Comparison of ENCODE assay signal across 12 cellular contexts in the genomic region with DNA sequence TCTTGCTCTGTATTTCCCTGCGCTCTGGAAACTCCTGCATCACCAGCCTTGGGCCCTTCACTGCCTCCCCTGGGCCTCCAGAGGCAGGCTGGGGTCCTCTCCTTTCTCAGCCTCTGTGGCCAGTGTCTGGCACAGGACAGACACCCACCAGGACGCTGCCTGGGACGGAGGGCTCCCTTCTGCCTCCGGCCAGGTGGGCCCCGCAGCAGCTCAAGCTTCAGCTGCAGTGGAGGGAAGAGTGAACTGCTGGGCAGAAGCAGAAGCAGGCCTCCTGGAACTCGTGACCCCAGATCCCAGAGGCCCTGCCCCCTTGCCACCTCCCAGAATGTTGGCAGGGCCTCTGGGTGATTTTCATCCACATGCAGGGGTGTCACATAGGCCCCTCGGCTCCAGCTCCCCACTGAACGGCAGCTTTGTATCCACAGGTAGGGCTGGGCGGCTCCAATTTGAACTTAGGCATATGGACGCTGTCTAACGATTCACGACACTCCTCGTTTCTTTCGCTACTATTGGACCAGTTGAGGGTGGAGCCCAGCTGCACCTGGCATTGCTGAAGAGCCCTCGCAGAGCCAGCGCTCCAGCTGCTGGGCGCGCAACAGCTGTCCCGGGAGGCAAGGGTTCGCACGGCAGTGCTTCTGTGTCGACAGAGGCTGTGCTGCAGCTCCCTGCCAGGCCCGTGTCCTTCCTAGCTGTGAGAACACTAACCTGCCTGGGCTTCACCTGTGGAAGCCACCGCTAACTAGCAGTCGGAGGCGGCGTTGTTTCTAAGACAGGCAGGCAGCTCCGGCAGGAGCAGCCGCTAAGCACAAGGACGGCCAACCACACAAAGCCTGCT. TPM values are rescaled to one million over a fixed set of nuclear protein-coding genes. Genes with fewer than 3 reads are reported as not detected.
DNase-seq lines count a peak whose midpoint lies in the region; ATAC-seq, FAIRE-seq and TF ChIP-seq lines count a peak whose summit lies in the region.
"Had no signal": no experiment of that assay in that cellular context is flagged by ENCODE, and none has a peak within 500 bp of the region (broad histone marks: within the 10 kb centered on the region; RNA-seq: fewer than 3 reads in every experiment).

No MANE protein-coding gene starts in this region.

- H3K9me3 ChIP-seq in A673 (ENCODE audit: low read depth, low read length, poor library complexity, severe bottlenecking) (no peaks in the 10 kb centered on the region), DOHH2 (ENCODE audit: control insufficient read depth, insufficient read depth, low read length) (no peaks in the 10 kb centered on the region; the same call in 1 of the 2 replicates), H1 (ENCODE audit: insufficient read depth in 2 of 2, low read depth in 1 of 2, low read length in 1 of 2) (no peaks in the 10 kb centered on the region)

- CTCF ChIA-PET in A673 (lab: Charles Lee): no interaction called here
- CTCF ChIA-PET in H1 (lab: Charles Lee; ENCODE audit: partially characterized antibody): interaction anchor here (0.7 to 10.9 kb wide), 11 partner anchors 18 to 158 kb away, joined by 3 to 117 read pairs (median 4); partner anchors contain the start of gene GPR146

- no peak overlapping the region for H3K56ac ChIP-seq in H1 (replicated peaks; ENCODE audit: insufficient read length, low read depth, low read length)

- no peak overlapping the region for H3K23ac ChIP-seq in H1 (ENCODE audit: insufficient read length)

- TF ChIP-seq POLR2A in H1 (IDR thresholded peaks at IDR 0.05; ENCODE audit: control extremely low read depth in 1 of 2, low read depth in 2 of 2, low read length in 2 of 2): no peak

- peaks cover 86% of the 10 kb centered on the region for H3K79me2 ChIP-seq in DOHH2 (ENCODE audit: control insufficient read depth, low read length)
- peaks cover 0 to 6% of the 10 kb centered on the region in 2 experiments; a peak in 2 of 4 replicates for H3K79me2 ChIP-seq in H1 (ENCODE audit: control insufficient read depth in 1 of 2, insufficient read depth in 2 of 2, low read length in 2 of 2)

- TF ChIP-seq EP300 in H1 (IDR thresholded peaks at IDR 0.05; ENCODE audit: borderline replicate concordance in 1 of 2, low read depth in 2 of 2, low read length in 2 of 2): no peak

- H3K14ac ChIP-seq in H1 (ENCODE audit: insufficient read length): no peak overlapping the region

- H2BK5ac ChIP-seq in H1 (ENCODE audit: low read depth, low read length): no peak overlapping the region

- H3K4ac ChIP-seq in H1 (replicated peaks; ENCODE audit: insufficient read length, low read depth, low read length): no peak overlapping the region

- H3K79me1 ChIP-seq in H1 (ENCODE audit: low read depth, low read length): peaks cover 2% of the 10 kb centered on the region

- no peak for TF ChIP-seq RAD21 in H1 (IDR thresholded peaks at IDR 0.05 in 1 of 2, conservative IDR thresholded peaks at IDR 0.05 in 1 of 2; ENCODE audit: low read depth in 2 of 2, low read length in 2 of 2)

- no peak overlapping the region for H2BK15ac ChIP-seq in H1 (ENCODE audit: low read length)

- FAIRE-seq in H1 (lab: Jason Lieb, UNC): no peak

- no peak overlapping the region for H2AFZ ChIP-seq in H1 (ENCODE audit: low read length)

- H3K27ac ChIP-seq in A673 (ENCODE audit: low read depth, low read length, poor library complexity, severe bottlenecking): no peak overlapping the region
- H3K27ac ChIP-seq in DOHH2 (ENCODE audit: low read depth, low read length): peak overlapping the region; percentile 98
- peak overlapping the region; percentile 41; the same call in 1 of the 2 replicates for H3K27ac ChIP-seq in H1 (ENCODE audit: low read depth, low read length)

- H2BK120ac ChIP-seq in H1 (replicated peaks; ENCODE audit: low read depth, low read length): no peak overlapping the region

- H3K36me3 ChIP-seq in A673 (ENCODE audit: insufficient read depth, low read length, poor library complexity, severe bottlenecking) (peaks cover 15% of the 10 kb centered on the region), DOHH2 (ENCODE audit: control insufficient read depth, low read length) (peaks cover 61% of the 10 kb centered on the region), H1 (ENCODE audit: control insufficient read depth in 2 of 4, insufficient read depth in 4 of 4, low read length in 3 of 4) (no peaks in the 10 kb centered on the region; a peak in 1 of 8 replicates), H7 (replicated peaks; ENCODE audit: control insufficient read depth, insufficient read depth, low read length) (no peaks in the 10 kb centered on the region; the same call in 1 of the 2 replicates)

- TF ChIP-seq CTCF in A673 (conservative IDR thresholded peaks at IDR 0.05; ENCODE audit: low read depth, low read length): no peak
- TF ChIP-seq CTCF in DOHH2 (IDR thresholded peaks at IDR 0.05; ENCODE audit: low read depth, low read length, poor library complexity, severe bottlenecking): no peak
- TF ChIP-seq CTCF in H1 (IDR thresholded peaks at IDR 0.05; ENCODE audit: control extremely low read depth in 1 of 3, insufficient read depth in 1 of 3, low read depth in 1 of 3, low read length in 3 of 3): no peak

- H4K20me1 ChIP-seq in DOHH2 (ENCODE audit: control insufficient read depth, insufficient read depth, low read depth, low read length) (peaks cover 15% of the 10 kb centered on the region), H1 (replicated peaks in 1 of 2; ENCODE audit: control insufficient read depth in 1 of 2, insufficient read depth in 2 of 2, low read length in 2 of 2) (peaks cover 9 to 19% of the 10 kb centered on the region in 2 experiments)

- H3K4me2 ChIP-seq in DOHH2 (ENCODE audit: low read length): peak overlapping the region; percentile 89
- no peak overlapping the region for H3K4me2 ChIP-seq in H1 (ENCODE audit: insufficient read depth in 1 of 2, low read depth in 2 of 2, low read length in 2 of 2)

- ATAC-seq in HG02642 (IDR thresholded peaks at IDR 0.05; ENCODE audit: poor library complexity, unreplicated experiment) (no peak), HG02852 (IDR thresholded peaks at IDR 0.05; ENCODE audit: unreplicated experiment) (no peak)

- WGBS in H1 (ENCODE audit: extremely low coverage in 1 of 2, insufficient coverage in 1 of 2, insufficient read length in 1 of 2, insufficient replicate concordance in 2 of 2, low coverage in 1 of 2, low lambda C conversion rate in 2 of 2, missing lambda C conversion rate in 1 of 2), 2 experiments: 94% methylated on average over 30 of the region's 30 CpGs; no CpG with 5 or more reads in 1 of the 2 experiments

- no peak overlapping the region for H2BK20ac ChIP-seq in H1 (ENCODE audit: low read length)

- no peak overlapping the region for H3K9ac ChIP-seq in H1 (replicated peaks in 1 of 4; ENCODE audit: extremely low read depth in 1 of 4, low read depth in 3 of 4, low read length in 3 of 4)

- H3K4me3 ChIP-seq in A673 (ENCODE audit: low read depth, low read length, poor library complexity, severe bottlenecking) (no peak overlapping the region), DOHH2 (ENCODE audit: low read length) (peak overlapping the region; percentile 91), H1 (ENCODE audit: extremely low read depth in 1 of 4, insufficient read depth in 2 of 4, low read depth in 3 of 4, low read length in 4 of 4) (no peak overlapping the region), H7 (ENCODE audit: insufficient read depth, low read depth, low read length) (no peak overlapping the region)

- H3K18ac ChIP-seq in H1 (ENCODE audit: extremely low read depth, low read length): no peak overlapping the region

- H3K4me1 ChIP-seq in A673 (ENCODE audit: insufficient read depth, low read length, poor library complexity, severe bottlenecking) (peaks cover 18% of the 10 kb centered on the region), DOHH2 (ENCODE audit: control insufficient read depth, low read length) (peaks cover 91% of the 10 kb centered on the region), H1 (replicated peaks in 1 of 4; ENCODE audit: control insufficient read depth in 3 of 4, insufficient read depth in 4 of 4, low read length in 3 of 4) (peaks cover 0 to 9% (median 3%) of the 10 kb centered on the region in 4 experiments; a peak in 5 of 7 replicates)

- H3K23me2 ChIP-seq in H1 (ENCODE audit: low read depth, low read length): peaks cover 12% of the 10 kb centered on the region; the same call in 1 of the 2 replicates

- H3K9me2 ChIP-seq in DOHH2 (replicated peaks; ENCODE audit: control insufficient read depth, low read length): no peaks in the 10 kb centered on the region

- H4K5ac ChIP-seq in H1 (ENCODE audit: insufficient read length, low read depth, low read length): no peak overlapping the region

- H2BK12ac ChIP-seq in H1 (ENCODE audit: low read depth, low read length): no peak overlapping the region

- no peak for DNase-seq in A673 (ENCODE audit: low spot score)
- peak; percentile 84 for DNase-seq in NCI-H345 treated with DMSO at 0.1 percent for 48 hours (lab: John Stamatoyannopoulos, UW; ENCODE audit: unreplicated experiment)
- DNase-seq in H1 (ENCODE audit: low read depth in 1 of 2, low spot score in 2 of 2): no peak
- no peak for DNase-seq in NOMO-1 (lab: John Stamatoyannopoulos, UW; ENCODE audit: unreplicated experiment in 2 of 2)
- no peak for DNase-seq in H7
- DNase-seq: kidney glomerular epithelial cell, NCI-H146, T1000 had no signal

- no peak overlapping the region for H4K91ac ChIP-seq in H1 (replicated peaks; ENCODE audit: insufficient read length, low read length)

- H4K8ac ChIP-seq in H1 (ENCODE audit: extremely low read depth, insufficient read depth, low read length): no peak overlapping the region; the same call in 1 of the 2 replicates

- POLR2A ChIA-PET in A673 (lab: Charles Lee; ENCODE audit: low non-redundant PET): no interaction called here
- POLR2A ChIA-PET in H1 (lab: Charles Lee; ENCODE audit: partially characterized antibody): interaction anchor here (3.0 kb wide), 1 partner anchor 18 kb away, joined by 14 read pairs; the partner anchor contains the start of gene GPR146

- intact Hi-C loops in A673 (cut with micrococcal nuclease; ENCODE audit: unreplicated experiment): no loop called here

- TSS peak; percentile 68 for BruUV-seq in A673 (replicated peaks; lab: Mats Ljungman, UMichigan)

- H3F3A ChIP-seq in DOHH2 (ENCODE audit: control insufficient read depth, insufficient read depth): peaks cover 51% of the 10 kb centered on the region

- H3K27me3 ChIP-seq in A673 (replicated peaks; ENCODE audit: insufficient read depth, low read depth, low read length, poor library complexity) (no peaks in the 10 kb centered on the region), DOHH2 (ENCODE audit: control insufficient read depth, low read length) (no peaks in the 10 kb centered on the region), H1 (replicated peaks in 1 of 4; ENCODE audit: control insufficient read depth in 3 of 4, extremely low read depth in 1 of 4, insufficient read depth in 3 of 4, low read length in 3 of 4) (no peaks in the 10 kb centered on the region; a peak in 1 of 7 replicates), H7 (ENCODE audit: control insufficient read depth, insufficient read depth, low read length) (no peaks in the 10 kb centered on the region)

- H2AK5ac ChIP-seq in H1 (ENCODE audit: low read depth, low read length): no peak overlapping the region

RNA-seq across cellular contexts. Expression of gene GPR146, which starts 18.4 kb away (rescaled TPM):
- 0.95 and 2.4 TPM in 2 replicates for total RNA-seq in A673 (2021)
- total RNA-seq in H1 (2021; fragmentation: NEBNext Ultra II Directional; extraction: Animal tissue kit (Norgen Biotek cat#: 25700)): 0.54 and 1.8 TPM in 2 replicates
- 2.7 and 3.9 TPM in 2 replicates for polyA plus RNA-seq in H1 (2011; rRNA removed)
- polyA plus RNA-seq in H1 (2011; cell fraction: cytosol; rRNA removed): 2.5 TPM
- polyA plus RNA-seq in H1 (2011; cell fraction: nucleus; rRNA removed): 3.3 TPM
- 0.62 to 1.8 TPM (median 1.3 TPM) in 4 replicates for polyA plus RNA-seq in H1 (2012, experiment 1 of 2)
- polyA plus RNA-seq in H1 (2012, experiment 2 of 2): 2.0 TPM
- 1.1 TPM for polyA plus RNA-seq in H1 (2013, experiment 1 of 2)
- polyA plus RNA-seq in H1 (2013, experiment 2 of 2): 0.79 TPM
- 2.9 and 4.5 TPM in 2 replicates for polyA minus RNA-seq in H1 (2011; rRNA and poly(A)+ RNA removed)
- polyA minus RNA-seq in H1 (2011; cell fraction: cytosol; rRNA and poly(A)+ RNA removed): 0.81 TPM
- 3.9 TPM for polyA minus RNA-seq in H1 (2011; cell fraction: nucleus; rRNA and poly(A)+ RNA removed)
- 0.07 and 0.87 TPM in 2 replicates for total RNA-seq in H7 (2014; rRNA removed; shearing (Covaris generic))

RNA-seq across cellular contexts. Expression of gene CYP2W1, which starts 43.0 kb away (rescaled TPM):
- not detected in 2 replicates for total RNA-seq in A673 (2021)
- not detected in 2 replicates for total RNA-seq in H1 (2021; fragmentation: NEBNext Ultra II Directional; extraction: Animal tissue kit (Norgen Biotek cat#: 25700))
- 0.05 TPM in 1 of 2 replicates, not detected in the other for polyA plus RNA-seq in H1 (2011; rRNA removed)
- 0.04 TPM for polyA plus RNA-seq in H1 (2011; cell fraction: cytosol; rRNA removed)
- polyA plus RNA-seq in H1 (2011; cell fraction: nucleus; rRNA removed): 0.16 TPM
- polyA plus RNA-seq in H1 (2012, experiment 1 of 2): 0.08 to 0.14 TPM (median 0.13 TPM) in 3 of 4 replicates, not detected in the other
- not detected for polyA plus RNA-seq in H1 (2012, experiment 2 of 2)
- not detected for polyA plus RNA-seq in H1 (2013, experiment 1 of 2)
- polyA plus RNA-seq in H1 (2013, experiment 2 of 2): 0.04 TPM
- not detected in 2 replicates for polyA minus RNA-seq in H1 (2011; rRNA and poly(A)+ RNA removed)
- polyA minus RNA-seq in H1 (2011; cell fraction: cytosol; rRNA and poly(A)+ RNA removed): not detected
- polyA minus RNA-seq in H1 (2011; cell fraction: nucleus; rRNA and poly(A)+ RNA removed): not detected
- total RNA-seq in H7 (2014; rRNA removed; shearing (Covaris generic)): not detected in 2 replicates
- total RNA-seq: epithelial cell of proximal tubule had no signal

RNA-seq across cellular contexts. Expression of gene COX19, which starts 50.6 kb away (rescaled TPM):
- total RNA-seq in A673 (2021): 17.6 and 18.8 TPM in 2 replicates
- total RNA-seq in H1 (2021; fragmentation: NEBNext Ultra II Directional; extraction: Animal tissue kit (Norgen Biotek cat#: 25700)): 7.9 and 9.0 TPM in 2 replicates
- polyA plus RNA-seq in H1 (2011; rRNA removed): 3.9 and 5.8 TPM in 2 replicates
- polyA plus RNA-seq in H1 (2011; cell fraction: cytosol; rRNA removed): 5.7 TPM
- polyA plus RNA-seq in H1 (2011; cell fraction: nucleus; rRNA removed): 8.0 TPM
- polyA plus RNA-seq in H1 (2012, experiment 1 of 2): 5.4 to 7.9 TPM (median 6.1 TPM) in 4 replicates
- polyA plus RNA-seq in H1 (2012, experiment 2 of 2): 3.6 TPM
- polyA plus RNA-seq in H1 (2013, experiment 1 of 2): 7.3 TPM
- polyA plus RNA-seq in H1 (2013, experiment 2 of 2): 7.1 TPM
- polyA minus RNA-seq in H1 (2011; rRNA and poly(A)+ RNA removed): 4.2 and 7.6 TPM in 2 replicates
- polyA minus RNA-seq in H1 (2011; cell fraction: cytosol; rRNA and poly(A)+ RNA removed): 3.3 TPM
- 13.6 TPM for polyA minus RNA-seq in H1 (2011; cell fraction: nucleus; rRNA and poly(A)+ RNA removed)
- total RNA-seq in H7 (2014; rRNA removed; shearing (Covaris generic)): 8.4 and 12.9 TPM in 2 replicates
